13 cellular contexts compared by ENCODE assay signal in genomic region chr3:172158741-172159140, GRCh38.
"Had no signal": no experiment of that assay in that cellular context is flagged by ENCODE, and none has a peak within 500 bp of the region (broad histone marks: within the 10 kb centered on the region; RNA-seq: fewer than 3 reads in every experiment).

No MANE protein-coding gene starts in this region.

- H3K36me3 ChIP-seq: gastroesophageal sphincter, thoracic aorta had no signal

- H3K27ac Mint-ChIP-seq: activated CD4-positive, alpha-beta T cell treated with anti-CD3 and anti-CD28 coated beads, Interleukin-2, amount 10 ng/mL, durations not matched to agents 7 days and 5 days; activated naive CD8-positive, alpha-beta T cell treated with anti-CD3 and anti-CD28 coated beads for 36 hours; activated T-helper 1 cell treated with anti-CD3 and anti-CD28 coated beads, Interleukin-12 subunit alpha, Interleukin-12 subunit beta, Interleukin-2, Interleukin-4 antibody, amounts not matched to agents 30 ng/mL and 10 ng/mL and 1 ng/mL, durations not matched to agents 14 hours and 24 hours and 36 hours; nephron progenitor cell had no signal

- H3K27ac ChIP-seq: gastroesophageal sphincter had no signal

- H3K27me3 Mint-ChIP-seq: activated CD4-positive, alpha-beta T cell treated with anti-CD3 and anti-CD28 coated beads, Interleukin-2, amount 10 ng/mL, durations not matched to agents 7 days and 5 days; activated naive CD8-positive, alpha-beta T cell treated with anti-CD3 and anti-CD28 coated beads for 36 hours had no signal

- H3K4me3 Mint-ChIP-seq: activated CD4-positive, alpha-beta T cell treated with anti-CD3 and anti-CD28 coated beads, Interleukin-2, amount 10 ng/mL, durations not matched to agents 7 days and 5 days; activated naive CD8-positive, alpha-beta T cell treated with anti-CD3 and anti-CD28 coated beads for 36 hours; activated T-helper 1 cell treated with anti-CD3 and anti-CD28 coated beads, Interleukin-12 subunit alpha, Interleukin-12 subunit beta, Interleukin-2, Interleukin-4 antibody, amounts not matched to agents 30 ng/mL and 10 ng/mL and 1 ng/mL, durations not matched to agents 14 hours and 24 hours and 36 hours; nephron progenitor cell had no signal

- H3K4me3 ChIP-seq: gastroesophageal sphincter, thoracic aorta had no signal

- H3K9me3 Mint-ChIP-seq: activated CD4-positive, alpha-beta T cell treated with anti-CD3 and anti-CD28 coated beads, Interleukin-2, amount 10 ng/mL, durations not matched to agents 7 days and 5 days; activated naive CD8-positive, alpha-beta T cell treated with anti-CD3 and anti-CD28 coated beads for 36 hours; activated T-helper 1 cell treated with anti-CD3 and anti-CD28 coated beads, Interleukin-12 subunit alpha, Interleukin-12 subunit beta, Interleukin-2, Interleukin-4 antibody, amounts not matched to agents 30 ng/mL and 10 ng/mL and 1 ng/mL, durations not matched to agents 14 hours and 24 hours and 36 hours; nephron progenitor cell had no signal

- H3K27me3 ChIP-seq: gastroesophageal sphincter had no signal

- H3K9me3 ChIP-seq: gastroesophageal sphincter, thoracic aorta had no signal

- DNase-seq: activated CD4-positive, alpha-beta T cell treated with anti-CD3 and anti-CD28 coated beads, Interleukin-2, amount 10 ng/mL, durations not matched to agents 7 days and 5 days; activated CD4-positive, CD25-positive, alpha-beta regulatory T cell; activated CD8-positive, alpha-beta memory T cell treated with anti-CD3 and anti-CD28 coated beads for 24 hours; activated naive CD8-positive, alpha-beta T cell treated with anti-CD3 and anti-CD28 coated beads for 36 hours; amygdala; cerebellar nuclear complex; nephron progenitor cell; stimulated activated CD4-positive, alpha-beta T cell treated with anti-CD3 and anti-CD28 coated beads, Interleukin-12 subunit alpha, Interleukin-12 subunit beta, amount 100 ng/mL, for 4 hours; stimulated activated CD4-positive, alpha-beta T cell treated with anti-CD3 and anti-CD28 coated beads, Interleukin-2, amount 100 ng/mL, for 24 hours; SW 1271 had no signal
